Comparison of ENCODE assay signal across 24 cellular contexts in the genomic region with DNA sequence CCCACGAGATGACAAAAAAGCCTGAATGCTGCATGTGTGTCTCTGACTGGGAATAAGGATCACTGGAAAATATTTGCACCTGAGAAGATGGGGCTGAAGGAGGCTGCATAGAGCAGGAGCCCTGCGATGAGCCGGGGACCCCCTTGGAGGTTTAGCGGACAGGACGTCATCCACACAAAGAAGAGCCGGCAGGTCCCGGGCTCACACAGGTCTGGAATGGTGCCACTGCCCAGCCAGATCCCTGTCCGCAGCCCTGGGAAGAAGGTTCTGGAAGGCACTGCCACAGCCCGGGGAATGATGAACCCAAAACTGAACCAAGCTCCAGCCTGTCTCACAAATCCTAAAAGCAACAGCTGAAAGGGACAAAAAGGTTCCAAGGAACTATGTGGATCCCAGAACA.
DNase-seq lines count a peak whose midpoint lies in the region; ATAC-seq and TF ChIP-seq lines count a peak whose summit lies in the region.
"Had no signal": no experiment of that assay in that cellular context is flagged by ENCODE, and none has a peak within 500 bp of the region (broad histone marks: within the 10 kb centered on the region; RNA-seq: fewer than 3 reads in every experiment).

No MANE protein-coding gene starts in this region.

- no peak for DNase-seq in activated naive CD4-positive, alpha-beta T cell treated with anti-CD3 and anti-CD28 coated beads, Interleukin-2, amount 50 U/mL, for 16 hours
- DNase-seq in GM23338 (ENCODE audit: low spot score) (no peak), cerebellum (ENCODE audit: low spot score) (peak; percentile 44), progenitor cell of endocrine pancreas (ENCODE audit: low spot score, unreplicated experiment) (no peak), hypothalamus (lab: John Stamatoyannopoulos, UW) (no peak), MCF 10A (ENCODE audit: unreplicated experiment) (no peak), PC-9 (no peak)
- DNase-seq: ACHN; activated CD4-positive, alpha-beta T cell treated with anti-CD3 and anti-CD28 coated beads for 1 hour; activated CD8-positive, alpha-beta memory T cell treated with anti-CD3 and anti-CD28 coated beads, Interleukin-2, amount 10 ng/mL, durations not matched to agents 7 days and 5 days; foreskin fibroblast; GDM1; HCEC 1CT; heart right ventricle; mesendoderm; MM.1S; naive B cell; NCI-H146; NCI-H510A treated with DMSO at 0.1 percent for 48 hours; RPMI8226 had no signal

- POLR2A ChIA-PET in MCF 10A (lab: Yijun Ruan, JAX) (no interaction called here), PC-9 (lab: Charles Lee; ENCODE audit: unreplicated experiment) (no interaction called here)

- no peaks in the 10 kb centered on the region for H3K9me2 ChIP-seq in GM23338 (ENCODE audit: insufficient read depth)
- no peaks in the 10 kb centered on the region for H3K9me2 ChIP-seq in PC-9 (ENCODE audit: insufficient read depth)

- no peaks in the 10 kb centered on the region for H3K9me3 Mint-ChIP-seq in activated naive CD4-positive, alpha-beta T cell treated with anti-CD3 and anti-CD28 coated beads, Interleukin-2, amount 50 U/mL, for 24 hours
- H3K9me3 Mint-ChIP-seq in GM23338, result no peaks in the 10 kb centered on the region; the same call in 2 of the 3 replicates
- H3K9me3 Mint-ChIP-seq in progenitor cell of endocrine pancreas (ENCODE audit: low read depth), result peaks cover 3% of the 10 kb centered on the region
- H3K9me3 Mint-ChIP-seq in MCF 10A (ENCODE audit: unreplicated experiment), result no peaks in the 10 kb centered on the region

- peak overlapping the region; percentile 52 for H3K4me3 Mint-ChIP-seq in activated naive CD4-positive, alpha-beta T cell treated with anti-CD3 and anti-CD28 coated beads, Interleukin-2, amount 50 U/mL, for 24 hours
- no peak overlapping the region for H3K4me3 Mint-ChIP-seq in GM23338
- H3K4me3 Mint-ChIP-seq in progenitor cell of endocrine pancreas (ENCODE audit: low read depth), result no peak overlapping the region
- no peak overlapping the region for H3K4me3 Mint-ChIP-seq in MCF 10A (ENCODE audit: unreplicated experiment)
- H3K4me3 Mint-ChIP-seq: activated CD8-positive, alpha-beta memory T cell treated with anti-CD3 and anti-CD28 coated beads, Interleukin-2, amount 10 ng/mL, durations not matched to agents 7 days and 5 days had no signal

- no peaks in the 10 kb centered on the region for H3K27me3 ChIP-seq in GM23338 (ENCODE audit: insufficient read depth)
- no peaks in the 10 kb centered on the region for H3K27me3 ChIP-seq in PC-9 (ENCODE audit: insufficient read depth, low read depth)
- H3K27me3 ChIP-seq: heart right ventricle, suprapubic skin had no signal

- H3K4me1 ChIP-seq in GM23338 (ENCODE audit: insufficient read depth), result peaks cover 33% of the 10 kb centered on the region
- H3K4me1 ChIP-seq in PC-9 (replicated peaks; ENCODE audit: insufficient read depth), result peaks cover 11% of the 10 kb centered on the region

- H3K36me3 ChIP-seq in GM23338 (ENCODE audit: insufficient read depth) (no peaks in the 10 kb centered on the region), PC-9 (ENCODE audit: low read depth) (no peaks in the 10 kb centered on the region)
- H3K36me3 ChIP-seq: heart right ventricle, suprapubic skin had no signal

- H4K20me1 ChIP-seq in GM23338 (replicated peaks; ENCODE audit: insufficient read depth) (peaks cover 46% of the 10 kb centered on the region), PC-9 (ENCODE audit: insufficient read depth) (peaks cover 94% of the 10 kb centered on the region)

- no peaks in the 10 kb centered on the region for H3K27me3 Mint-ChIP-seq in activated naive CD4-positive, alpha-beta T cell treated with anti-CD3 and anti-CD28 coated beads, Interleukin-2, amount 50 U/mL, for 24 hours
- H3K27me3 Mint-ChIP-seq in GM23338 (ENCODE audit: insufficient read depth, low read depth, poor library complexity) (peaks cover 22% of the 10 kb centered on the region), progenitor cell of endocrine pancreas (no peaks in the 10 kb centered on the region), MCF 10A (ENCODE audit: insufficient read depth, unreplicated experiment) (no peaks in the 10 kb centered on the region)
- H3K27me3 Mint-ChIP-seq: activated CD8-positive, alpha-beta memory T cell treated with anti-CD3 and anti-CD28 coated beads, Interleukin-2, amount 10 ng/mL, durations not matched to agents 7 days and 5 days; naive B cell had no signal

- H3K27ac Mint-ChIP-seq in activated naive CD4-positive, alpha-beta T cell treated with anti-CD3 and anti-CD28 coated beads, Interleukin-2, amount 50 U/mL, for 24 hours, result no peak overlapping the region
- no peak overlapping the region; the same call in 1 of the 2 replicates for H3K27ac Mint-ChIP-seq in GM23338
- peak overlapping the region; percentile 69 for H3K27ac Mint-ChIP-seq in progenitor cell of endocrine pancreas
- no peak overlapping the region for H3K27ac Mint-ChIP-seq in MCF 10A (ENCODE audit: low read depth, unreplicated experiment)

- BruUV-seq in MCF 10A (replicated peaks; lab: Mats Ljungman, UMichigan) (no TSS peak), PC-9 (replicated peaks; lab: Mats Ljungman, UMichigan) (no TSS peak)

- H2AFZ ChIP-seq in GM23338, result no peak overlapping the region
- no peak overlapping the region for H2AFZ ChIP-seq in PC-9

- TF ChIP-seq CTCF in GM23338 (conservative IDR thresholded peaks at IDR 0.05; ENCODE audit: low read depth in 2 of 2) (no peak), progenitor cell of endocrine pancreas (IDR thresholded peaks at IDR 0.05; ENCODE audit: unreplicated experiment) (no peak), MCF 10A (IDR thresholded peaks at IDR 0.05; ENCODE audit: unreplicated experiment) (no peak), PC-9 (conservative IDR thresholded peaks at IDR 0.05) (no peak)

- H3K4me1 Mint-ChIP-seq in activated naive CD4-positive, alpha-beta T cell treated with anti-CD3 and anti-CD28 coated beads, Interleukin-2, amount 50 U/mL, for 24 hours, result peaks cover 73% of the 10 kb centered on the region
- H3K4me1 Mint-ChIP-seq in GM23338 (peaks cover 72% of the 10 kb centered on the region), progenitor cell of endocrine pancreas (ENCODE audit: low read depth) (peaks cover 20% of the 10 kb centered on the region), MCF 10A (ENCODE audit: insufficient read depth, unreplicated experiment) (peaks cover 24% of the 10 kb centered on the region)

- H3K79me2 ChIP-seq in GM23338 (replicated peaks; ENCODE audit: insufficient read depth) (peaks cover 93% of the 10 kb centered on the region), PC-9 (ENCODE audit: low read depth) (peaks cover 94% of the 10 kb centered on the region)

- CTCF ChIA-PET in MCF 10A (lab: Yijun Ruan, JAX), result no interaction called here
- CTCF ChIA-PET in PC-9 (lab: Charles Lee), result no interaction called here

- H3K9me3 ChIP-seq in PC-9 (ENCODE audit: insufficient read depth, low read depth), result no peaks in the 10 kb centered on the region
- H3K9me3 ChIP-seq: heart right ventricle, suprapubic skin had no signal

- H3K4me2 ChIP-seq in GM23338, result no peak overlapping the region
- H3K4me2 ChIP-seq in PC-9, result no peak overlapping the region

- H3K4me3 ChIP-seq in GM23338 (no peak overlapping the region), PC-9 (no peak overlapping the region)
- H3K4me3 ChIP-seq: heart right ventricle, suprapubic skin had no signal

- H3F3A ChIP-seq in GM23338 (replicated peaks; ENCODE audit: low read depth), result peaks cover 8% of the 10 kb centered on the region
- peaks cover 47% of the 10 kb centered on the region; the same call in 1 of the 2 replicates for H3F3A ChIP-seq in PC-9 (ENCODE audit: insufficient read depth, low read depth)

- peak overlapping the region; percentile 69; the same call in 1 of the 2 replicates for H3K27ac ChIP-seq in GM23338 (ENCODE audit: low read depth)
- no peak overlapping the region for H3K27ac ChIP-seq in PC-9
- H3K27ac ChIP-seq: C4-2B, heart right ventricle, suprapubic skin had no signal

- no peak for ATAC-seq in GM23338
- ATAC-seq: heart right ventricle, left lobe of liver had no signal

- intact Hi-C loops in MCF 10A (cut with micrococcal nuclease) (no loop called here), PC-9 (cut with micrococcal nuclease; ENCODE audit: unreplicated experiment) (no loop called here)

- peaks cover 6% of the 10 kb centered on the region for H3K36me3 Mint-ChIP-seq in activated naive CD4-positive, alpha-beta T cell treated with anti-CD3 and anti-CD28 coated beads, Interleukin-2, amount 50 U/mL, for 24 hours
- H3K36me3 Mint-ChIP-seq in GM23338 (ENCODE audit: low read depth), result peaks cover 18% of the 10 kb centered on the region
- H3K36me3 Mint-ChIP-seq in progenitor cell of endocrine pancreas (ENCODE audit: insufficient read depth), result peaks cover 5% of the 10 kb centered on the region
- H3K36me3 Mint-ChIP-seq in MCF 10A (ENCODE audit: insufficient read depth, unreplicated experiment), result peaks cover 54% of the 10 kb centered on the region
